ENCODE assay signal across 11 cellular contexts in genomic region chr22:46107753-46108563, GRCh38. TPM values are rescaled to one million over a fixed set of nuclear protein-coding genes. Genes with fewer than 3 reads are reported as not detected.
DNase-seq lines count a peak whose midpoint lies in the region; ATAC-seq, FAIRE-seq and TF ChIP-seq lines count a peak whose summit lies in the region.
"Had no signal": no experiment of that assay in that cellular context is flagged by ENCODE, and none has a peak within 500 bp of the region (broad histone marks: within the 10 kb centered on the region; RNA-seq: fewer than 3 reads in every experiment).

No MANE protein-coding gene starts in this region.

- FAIRE-seq in HTR-8/SVneo (lab: Jason Lieb, UNC), result no peak

- no peak for TF ChIP-seq EP300 in tibial nerve (IDR thresholded peaks at IDR 0.05)

- intact Hi-C loops in Panc1 (cut with micrococcal nuclease; ENCODE audit: unreplicated experiment), result no loop called here

- peak overlapping the region; percentile 89 for H3K27ac ChIP-seq in Panc1 (ENCODE audit: low read length)
- peak overlapping the region; percentile 96 for H3K27ac ChIP-seq in epithelial cell of prostate
- H3K27ac ChIP-seq in mucosa of rectum (ENCODE audit: low read depth in 2 of 2, low read length in 2 of 2), result peak overlapping the region; percentile 66 to 75
- H3K27ac ChIP-seq in tibial nerve, result peak overlapping the region; percentile 66 to 88 (median 80)

- no peaks in the 10 kb centered on the region for H3K9me3 ChIP-seq in Panc1 (ENCODE audit: control insufficient read depth, insufficient read depth, low read depth, low read length)
- no peaks in the 10 kb centered on the region for H3K9me3 ChIP-seq in mucosa of rectum (ENCODE audit: control insufficient read depth in 2 of 2, low read length in 2 of 2)
- H3K9me3 ChIP-seq in tibial nerve, result no peaks in the 10 kb centered on the region

- POLR2A ChIA-PET in Panc1 (lab: Charles Lee), result no interaction called here

- 37 to 47% methylated on average over 13 to 20 of the region's 22 CpGs for WGBS in tibial nerve, 2 donors

- peak overlapping the region in 1 of 2 donors; percentile 30 for H3K9ac ChIP-seq in mucosa of rectum (ENCODE audit: low read depth in 1 of 2, low read length in 2 of 2)

- CTCF ChIA-PET in Panc1 (lab: Charles Lee), result no interaction called here

- peak; percentile 10 for ATAC-seq in Panc1

- in situ Hi-C loops in Panc1 (cut with HindIII; ENCODE audit: low pct_unique_long_range_greater_than_20kb, low sequenced_read_pairs), result no loop called here

- no peak for TF ChIP-seq POLR2A in tibial nerve (IDR thresholded peaks at IDR 0.05)

- peaks cover 97% of the 10 kb centered on the region for H3K4me1 ChIP-seq in Panc1 (ENCODE audit: control insufficient read depth, insufficient read depth, low read length)
- H3K4me1 ChIP-seq in mucosa of rectum (ENCODE audit: control insufficient read depth in 2 of 2, insufficient read depth in 2 of 2, low read length in 2 of 2), result peaks cover 44% of the 10 kb centered on the region in 2 donors
- H3K4me1 ChIP-seq in tibial nerve, result peaks cover 0 to 98% (median 88%) of the 10 kb centered on the region in 4 donors

- H3K36me3 ChIP-seq in Panc1 (ENCODE audit: control insufficient read depth, insufficient read depth, low read length) (no peaks in the 10 kb centered on the region), mucosa of rectum (ENCODE audit: control insufficient read depth in 2 of 2, insufficient read depth in 2 of 2, low read length in 2 of 2) (peaks cover 23 to 28% of the 10 kb centered on the region in 2 donors), tibial nerve (peaks cover 0 to 66% (median 12%) of the 10 kb centered on the region in 3 donors)
- H3K36me3 ChIP-seq: cardiac muscle cell had no signal

- no peak for DNase-seq in Panc1 (ENCODE audit: low read depth, low spot score)
- DNase-seq in epithelial cell of prostate (ENCODE audit: low read depth, low spot score), result no peak
- peak in 1 of 2 donors; percentile 18 for DNase-seq in tibial nerve (ENCODE audit: low spot score in 2 of 2)
- DNase-seq in NCI-H345 (lab: John Stamatoyannopoulos, UW), result no peak
- no peak for DNase-seq in HTR-8/SVneo (ENCODE audit: insufficient read length, low spot score)
- no peak for DNase-seq in AML-193 (lab: John Stamatoyannopoulos, UW)
- no peak for DNase-seq in COLO829 (ENCODE audit: low spot score)
- DNase-seq: naive B cell, NCI-H187 had no signal

- no peak for TF ChIP-seq CTCF in Panc1 (IDR thresholded peaks at IDR 0.05)
- no peak for TF ChIP-seq CTCF in tibial nerve (IDR thresholded peaks at IDR 0.05)

- BruUV-seq in Panc1 (replicated peaks; lab: Mats Ljungman, UMichigan), result no TSS peak

- H3K4me3 ChIP-seq in Panc1 (ENCODE audit: low read depth in 2 of 2, low read length in 2 of 2) (no peak overlapping the region), mucosa of rectum (ENCODE audit: low read length in 2 of 2) (no peak overlapping the region), tibial nerve (no peak overlapping the region)
- H3K4me3 ChIP-seq: cardiac muscle cell had no signal

- no peaks in the 10 kb centered on the region for H3K27me3 ChIP-seq in Panc1 (ENCODE audit: control insufficient read depth, insufficient read depth, low read length)
- no peaks in the 10 kb centered on the region for H3K27me3 ChIP-seq in mucosa of rectum (ENCODE audit: control insufficient read depth in 2 of 2, insufficient read depth in 2 of 2, low read length in 2 of 2)
- no peaks in the 10 kb centered on the region for H3K27me3 ChIP-seq in tibial nerve
- H3K27me3 ChIP-seq: cardiac muscle cell had no signal

RNA-seq across cellular contexts. Expression of gene PPARA, which starts 42.4 kb away (rescaled TPM):
- 10.7 TPM for total RNA-seq in Panc1 (2021; ENCODE audit: unreplicated experiment)
- polyA plus RNA-seq in Panc1 (2012; ENCODE audit: insufficient read length), result 9.2 TPM
- total RNA-seq in tibial nerve, result 10 to 100 TPM; 18.9 to 43.5 (median 27.2) TPM
